Comparison of ENCODE assay signal across 1 cellular context in the genomic region with DNA sequence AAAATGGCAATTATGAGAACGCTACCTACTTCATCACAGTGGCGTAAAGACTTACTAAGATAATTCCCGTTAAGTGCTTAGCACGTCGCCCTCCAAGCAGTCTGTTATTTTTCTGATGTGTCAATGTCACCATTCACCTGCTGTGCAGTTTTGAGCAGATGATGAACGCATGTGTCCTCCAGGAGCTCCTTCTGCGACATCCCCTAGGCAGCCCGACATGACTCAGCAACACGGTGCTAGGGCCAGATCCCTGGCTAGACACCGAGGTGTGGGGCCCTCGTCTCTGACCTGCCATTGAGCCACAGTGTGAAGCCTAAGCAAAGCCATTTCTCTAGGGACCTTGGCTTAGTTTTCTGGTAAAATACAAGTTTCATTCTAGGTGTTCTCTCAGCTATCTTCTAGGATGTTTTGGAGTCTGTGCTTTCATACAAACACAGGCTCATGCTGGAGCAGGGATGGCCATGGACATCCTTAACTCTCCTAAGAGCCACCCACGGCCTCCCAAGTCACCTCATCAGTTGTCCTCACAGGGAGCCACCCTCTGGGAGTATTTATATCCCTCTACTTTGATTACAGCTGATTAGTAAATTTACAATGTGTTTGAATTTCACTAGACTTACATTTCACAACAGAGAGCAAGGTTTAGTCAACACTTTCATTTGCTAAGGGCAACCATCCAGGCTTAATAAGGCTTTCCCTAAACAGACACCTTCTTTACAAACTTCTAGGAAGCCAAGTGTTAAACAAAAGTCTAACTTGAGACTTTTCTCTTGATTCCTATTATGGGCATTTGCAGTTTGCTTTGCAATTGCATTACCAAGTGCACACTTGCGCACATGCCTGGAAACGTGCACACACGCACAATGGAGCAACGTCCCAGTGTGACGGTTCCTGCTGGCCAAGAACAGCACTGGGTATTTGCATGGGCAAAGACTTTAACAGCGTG.
TF ChIP-seq lines count a peak whose summit lies in the region.

No MANE protein-coding gene starts in this region.

TF ChIP-seq in IMR-90, 13 proteins besides CTCF, POLR2A, EP300 and RAD21:
- no peak for TF ChIP-seq FOS (IDR thresholded peaks at IDR 0.05; ENCODE audit: low read depth, low read length)
- 0 out of 2 replicates have a peak, but pooled peaks have one; percentile 7 for TF ChIP-seq CEBPB (IDR thresholded peaks at IDR 0.05; ENCODE audit: low read depth, low read length)
- TF ChIP-seq RFX5 (IDR thresholded peaks at IDR 0.05; ENCODE audit: low read depth, low read length): no peak
